In the genomic region with DNA sequence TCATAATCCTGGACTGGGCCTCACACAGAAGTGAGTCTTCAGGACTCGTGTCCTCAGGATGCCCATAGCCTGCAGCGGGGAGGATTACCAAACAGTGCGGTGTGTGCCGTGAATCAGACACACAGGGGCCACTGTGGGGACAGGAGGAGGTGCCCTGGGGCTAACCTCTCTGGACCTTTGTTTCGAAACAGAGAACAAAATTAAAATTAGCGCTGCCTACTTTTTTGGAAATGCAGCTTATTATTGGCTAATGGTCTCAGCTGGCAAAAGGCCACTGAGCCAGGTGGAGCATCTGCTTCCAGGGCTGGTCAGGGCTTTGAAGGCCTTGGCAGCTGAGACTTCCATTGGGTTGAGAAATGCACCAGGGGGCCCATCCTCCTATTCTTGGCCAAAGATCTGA, we compare ENCODE assay signal across 1 cellular context.
TF ChIP-seq lines count a peak whose summit lies in the region.

No MANE protein-coding gene starts in this region.

TF ChIP-seq in H1, 55 proteins besides CTCF, POLR2A, EP300 and RAD21:
- TF ChIP-seq TAF7 (optimal IDR thresholded peaks at IDR 0.05; ENCODE audit: borderline replicate concordance, low read depth, low read length): no peak
- no peak for TF ChIP-seq SIN3A (conservative IDR thresholded peaks at IDR 0.05 in 1 of 2, IDR thresholded peaks at IDR 0.05 in 1 of 2; ENCODE audit: low read depth in 1 of 2, low read length in 2 of 2)
- no peak for TF ChIP-seq GTF2F1 (IDR thresholded peaks at IDR 0.05; ENCODE audit: borderline replicate concordance, low read depth, low read length)
- TF ChIP-seq ASH2L (IDR thresholded peaks at IDR 0.05; ENCODE audit: low read length): no peak
- TF ChIP-seq POU5F1 (IDR thresholded peaks at IDR 0.05; ENCODE audit: low read depth, low read length): no peak
- no peak for TF ChIP-seq SP1 (IDR thresholded peaks at IDR 0.05; ENCODE audit: low read depth, low read length)
- TF ChIP-seq ZNF274 (IDR thresholded peaks at IDR 0.05; ENCODE audit: borderline replicate concordance, extremely low read depth, low read length): no peak
- TF ChIP-seq, protein P1, sequence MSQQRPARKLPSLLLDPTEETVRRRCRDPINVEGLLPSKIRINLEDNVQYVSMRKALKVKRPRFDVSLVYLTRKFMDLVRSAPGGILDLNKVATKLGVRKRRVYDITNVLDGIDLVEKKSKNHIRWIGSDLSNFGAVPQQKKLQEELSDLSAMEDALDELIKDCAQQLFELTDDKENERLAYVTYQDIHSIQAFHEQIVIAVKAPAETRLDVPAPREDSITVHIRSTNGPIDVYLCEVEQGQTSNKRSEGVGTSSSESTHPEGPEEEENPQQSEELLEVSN (IDR thresholded peaks at IDR 0.05): no peak
- TF ChIP-seq CBX5 (IDR thresholded peaks at IDR 0.05; ENCODE audit: low read depth, low read length): no peak
TF ChIP-seq in H1: peak in this region for 0.
